9 cellular contexts compared by ENCODE assay signal in the genomic region with DNA sequence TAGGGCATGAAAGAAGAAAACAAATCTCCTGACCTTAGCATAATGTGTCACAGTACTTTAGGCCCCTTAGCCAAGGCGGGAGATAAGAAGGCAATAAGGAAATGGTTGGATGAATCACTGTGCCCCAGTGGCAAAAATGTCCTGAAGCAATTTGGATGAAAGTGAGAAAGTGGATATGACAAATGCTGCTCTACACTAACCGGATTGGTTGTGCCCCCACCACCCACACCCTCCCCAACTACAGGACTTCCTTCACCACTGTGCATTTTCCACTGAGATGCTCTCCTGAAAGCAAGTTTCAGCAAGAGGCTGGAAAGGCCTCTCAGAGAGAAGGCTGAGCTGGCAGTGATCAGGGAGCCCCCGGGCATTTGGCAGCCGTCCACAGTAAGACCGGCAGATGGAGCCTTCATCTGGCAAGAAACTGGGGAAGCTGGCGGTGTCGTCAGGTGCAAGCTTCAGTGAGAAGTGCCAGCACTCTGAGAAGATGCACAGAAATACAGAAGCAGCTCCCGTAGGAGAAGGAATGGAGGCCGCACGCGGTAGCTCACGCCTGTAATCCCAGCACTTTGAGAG.
DNase-seq lines count a peak whose midpoint lies in the region; ATAC-seq, FAIRE-seq and TF ChIP-seq lines count a peak whose summit lies in the region.
"Had no signal": no experiment of that assay in that cellular context is flagged by ENCODE, and none has a peak within 500 bp of the region (broad histone marks: within the 10 kb centered on the region; RNA-seq: fewer than 3 reads in every experiment).

No MANE protein-coding gene starts in this region.

- peaks cover 7% of the 10 kb centered on the region for H3K4me1 Mint-ChIP-seq in T-helper 2 cell treated with Interferon-gamma antibody and Interleukin-4, amounts not matched to agents 5 μg/mL and 100 μg/mL, for 36 hours (ENCODE audit: low read depth)

- H3K27me3 ChIP-seq in fibroblast of lung (ENCODE audit: control insufficient read depth, insufficient read depth, low read length) (no peaks in the 10 kb centered on the region), small intestine (ENCODE audit: control insufficient read depth in 2 of 2, insufficient read depth in 2 of 2, low read length in 2 of 2) (no peaks in the 10 kb centered on the region)
- H3K27me3 ChIP-seq: heart left ventricle had no signal

- H3K4me3 Mint-ChIP-seq in T-helper 2 cell treated with Interferon-gamma antibody and Interleukin-4, amounts not matched to agents 5 μg/mL and 100 μg/mL, for 36 hours = no peak overlapping the region

- no peaks in the 10 kb centered on the region for H3K79me2 ChIP-seq in fibroblast of lung (ENCODE audit: control insufficient read depth, insufficient read depth, low read length)

- H3K9me3 ChIP-seq in fibroblast of lung (ENCODE audit: control insufficient read depth, insufficient read depth, low read depth, low read length) = no peaks in the 10 kb centered on the region
- H3K9me3 ChIP-seq in small intestine (ENCODE audit: control insufficient read depth, low read depth) = no peaks in the 10 kb centered on the region
- H3K9me3 ChIP-seq: heart left ventricle had no signal

- no peaks in the 10 kb centered on the region for H3K9me3 Mint-ChIP-seq in T-helper 2 cell treated with Interferon-gamma antibody and Interleukin-4, amounts not matched to agents 5 μg/mL and 100 μg/mL, for 36 hours

- no peak for FAIRE-seq in small intestine (lab: Jason Lieb, UNC)

- no peaks in the 10 kb centered on the region for H3K4me1 ChIP-seq in fibroblast of lung (ENCODE audit: control insufficient read depth, extremely low read depth, insufficient read depth, low read length)
- H3K4me1 ChIP-seq in small intestine (ENCODE audit: control insufficient read depth in 2 of 2, insufficient read depth in 1 of 2, low read depth in 1 of 2, low read length in 1 of 2) = no peaks in the 10 kb centered on the region
- H3K4me1 ChIP-seq: heart left ventricle had no signal

- H3K27ac ChIP-seq in fibroblast of lung (ENCODE audit: insufficient read depth, low read length) = no peak overlapping the region
- peak overlapping the region; percentile 85 to 91 for H3K27ac ChIP-seq in small intestine (ENCODE audit: low read depth in 1 of 2, low read length in 1 of 2)
- H3K27ac ChIP-seq: heart left ventricle had no signal

- no peaks in the 10 kb centered on the region for H4K20me1 ChIP-seq in fibroblast of lung (ENCODE audit: control insufficient read depth, extremely low read depth, insufficient read depth, low read length)

- no peaks in the 10 kb centered on the region for H3K36me3 Mint-ChIP-seq in T-helper 2 cell treated with Interferon-gamma antibody and Interleukin-4, amounts not matched to agents 5 μg/mL and 100 μg/mL, for 36 hours (ENCODE audit: low read depth)

- in situ Hi-C loops in KBM-7 (cut with MboI; ENCODE audit: low pct_unique_long_range_greater_than_20kb, low sequenced_read_pairs) = no loop called here

- WGBS in small intestine, 3 donors = 16 to 44% (median 21%) methylated on average over 12 of the region's 12 CpGs

- H3K27me3 Mint-ChIP-seq in T-helper 2 cell treated with Interferon-gamma antibody and Interleukin-4, amounts not matched to agents 5 μg/mL and 100 μg/mL, for 36 hours (ENCODE audit: low read depth) = no peaks in the 10 kb centered on the region

- no peak for ATAC-seq in GM19324 (IDR thresholded peaks at IDR 0.05; ENCODE audit: low FRiP score, unreplicated experiment)

- no peak overlapping the region for H2AFZ ChIP-seq in fibroblast of lung (ENCODE audit: low read length)

- H3K27ac Mint-ChIP-seq in T-helper 2 cell treated with Interferon-gamma antibody and Interleukin-4, amounts not matched to agents 5 μg/mL and 100 μg/mL, for 36 hours = no peak overlapping the region

- no peaks in the 10 kb centered on the region for H3K36me3 ChIP-seq in fibroblast of lung (ENCODE audit: control insufficient read depth, insufficient read depth, low read length)
- no peaks in the 10 kb centered on the region for H3K36me3 ChIP-seq in small intestine (ENCODE audit: control insufficient read depth in 2 of 2, insufficient read depth in 2 of 2, low read length in 2 of 2)
- H3K36me3 ChIP-seq: heart left ventricle had no signal

- no peak for TF ChIP-seq CTCF in fibroblast of lung (conservative IDR thresholded peaks at IDR 0.05 in 1 of 2, IDR thresholded peaks at IDR 0.05 in 1 of 2; ENCODE audit: low read depth in 1 of 2, low read length in 2 of 2)

- no peak overlapping the region for H3K9ac ChIP-seq in fibroblast of lung (ENCODE audit: insufficient read depth, low read length)

- no peak overlapping the region for H3K4me2 ChIP-seq in fibroblast of lung (ENCODE audit: extremely low read depth, insufficient read depth, low read length)

- DNase-seq in COLO829 (ENCODE audit: low spot score) (peak; percentile 78), KBM-7 (peak; percentile 75), fibroblast of lung (ENCODE audit: low read depth in 2 of 2) (peak; percentile 25 to 80), small intestine (peak; percentile 96), kidney glomerular epithelial cell (lab: John Stamatoyannopoulos, UW) (no peak), NK-92 (lab: John Stamatoyannopoulos, UW; ENCODE audit: unreplicated experiment) (no peak)
- DNase-seq in T-helper 2 cell treated with Interferon-gamma antibody and Interleukin-4, amounts not matched to agents 5 μg/mL and 100 μg/mL, for 36 hours (ENCODE audit: low spot score) = peak; percentile 82
- DNase-seq: heart left ventricle had no signal

- H3K4me3 ChIP-seq in fibroblast of lung (replicated peaks in 1 of 4; ENCODE audit: control extremely low read depth in 1 of 4, insufficient read depth in 1 of 4, low read depth in 3 of 4, low read length in 4 of 4) (no peak overlapping the region), small intestine (ENCODE audit: low read depth in 1 of 2, low read length in 2 of 2) (peak overlapping the region in 1 of 2 donors; percentile 43)
- H3K4me3 ChIP-seq: heart left ventricle had no signal

Comparison
In these comparisons a context has a peak if more than half of its experiments do, and no peak if none do; other contexts are left out.
1. DNase-seq: peak in COLO829 (single experiment), KBM-7 (single experiment), T-helper 2 cell treated with Interferon-gamma antibody and Interleukin-4, amounts not matched to agents 5 μg/mL and 100 μg/mL, for 36 hours (single experiment), fibroblast of lung (2 of 2) and small intestine (single experiment); none in kidney glomerular epithelial cell (single experiment) and NK-92 (single experiment).